ENCODE assay signal across 24 cellular contexts in the genomic region with DNA sequence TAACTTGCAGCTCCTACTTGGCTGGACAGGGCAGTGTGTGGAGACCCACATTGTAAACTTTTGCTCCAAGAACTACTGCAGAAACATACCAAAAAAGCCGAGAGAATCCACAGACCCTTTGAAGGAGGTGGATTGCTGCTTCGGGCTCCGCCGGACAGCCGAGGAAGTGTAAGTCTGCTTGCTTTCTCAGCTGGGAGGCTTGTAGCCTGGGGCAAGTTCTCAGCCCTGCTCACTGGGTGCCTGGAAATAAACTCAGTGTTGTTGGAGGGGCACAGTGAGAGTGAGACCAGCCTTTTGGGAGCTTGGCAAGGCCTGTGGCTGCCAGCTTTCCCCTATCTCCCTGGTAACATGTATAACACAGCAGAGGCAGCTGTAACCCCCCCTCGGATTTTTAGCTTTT.
"Had no signal": no experiment of that assay in that cellular context is flagged by ENCODE, and none has a peak within 500 bp of the region (broad histone marks: within the 10 kb centered on the region; RNA-seq: fewer than 3 reads in every experiment).

No MANE protein-coding gene starts in this region.

- H3K27ac ChIP-seq: colonic mucosa, esophagus squamous epithelium, lower lobe of right lung, ovary, psoas muscle, sigmoid colon, testis, tibial artery, upper lobe of left lung had no signal

- H3K9me3 ChIP-seq: colonic mucosa, lower lobe of right lung, ovary, testis had no signal

- H3K4me3 ChIP-seq: colonic mucosa, esophagus squamous epithelium, lower lobe of right lung, ovary, psoas muscle, sigmoid colon, testis, tibial artery, upper lobe of left lung had no signal

- H3K27me3 ChIP-seq: colonic mucosa, esophagus squamous epithelium, ovary, sigmoid colon, testis, tibial artery, upper lobe of left lung had no signal

- DNase-seq: colonic mucosa; effector memory CD4-positive, alpha-beta T cell; esophagus squamous epithelium; foreskin melanocyte; hypothalamus; immature natural killer cell; left ventricle myocardium superior; lower lobe of right lung; naive thymus-derived CD8-positive, alpha-beta T cell; nephron progenitor cell; nucleus accumbens; ovary; posterior cingulate gyrus; psoas muscle; sigmoid colon; stimulated activated CD4-positive, alpha-beta T cell treated with anti-CD3 and anti-CD28 coated beads, Interleukin-2, amount 100 ng/mL, for 24 hours; stimulated activated CD4-positive, alpha-beta T cell treated with anti-CD3 and anti-CD28 coated beads, Interleukin-4, amount 100 ng/mL, for 24 hours; stimulated activated naive CD4-positive, alpha-beta T cell treated with Interleukin-2 at 50 U/mL for 16 hours; substantia nigra; testis; tibial artery; upper lobe of left lung had no signal

- ATAC-seq: left ventricle myocardium superior; lower lobe of right lung; naive thymus-derived CD8-positive, alpha-beta T cell; psoas muscle; right cardiac atrium; stimulated activated effector memory CD8-positive, alpha-beta T cell treated with anti-CD3 and anti-CD28 coated beads, Interleukin-12 subunit alpha, Interleukin-12 subunit beta, amount 100 ng/mL, for 72 hours had no signal

- H3K36me3 ChIP-seq: colonic mucosa, esophagus squamous epithelium, lower lobe of right lung, ovary, sigmoid colon, tibial artery, upper lobe of left lung had no signal

- H3K4me1 ChIP-seq: colonic mucosa, esophagus squamous epithelium, lower lobe of right lung, psoas muscle, sigmoid colon, testis, tibial artery, upper lobe of left lung had no signal
